ENCODE assay signal across 1 cellular context in the genomic region with DNA sequence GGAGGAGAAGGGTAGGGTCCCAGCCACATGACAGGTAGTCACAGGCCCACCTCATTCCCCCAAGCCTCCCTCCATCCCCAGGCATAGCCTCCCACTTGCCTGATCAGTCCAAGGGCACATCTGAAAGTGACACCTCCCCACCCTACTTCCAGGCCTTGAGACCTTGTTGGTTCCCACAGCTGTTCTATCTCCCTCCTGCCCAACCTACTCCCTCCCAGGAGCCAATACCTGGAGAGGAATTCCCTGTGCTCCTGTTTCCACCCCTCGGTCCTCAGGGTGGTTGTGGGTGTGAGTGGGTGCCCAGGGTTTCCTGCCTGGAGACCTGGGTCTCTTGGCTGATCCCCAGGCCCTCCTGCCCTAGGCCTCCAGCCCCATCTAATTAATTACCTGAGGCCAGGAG.
TF ChIP-seq lines count a peak whose summit lies in the region.

No MANE protein-coding gene starts in this region.

TF ChIP-seq in K562, 482 proteins besides CTCF, POLR2A, EP300 and RAD21:
- TF ChIP-seq CREBBP (IDR thresholded peaks at IDR 0.05; ENCODE audit: low read depth, low read length): no peak
- TF ChIP-seq, protein P1, sequence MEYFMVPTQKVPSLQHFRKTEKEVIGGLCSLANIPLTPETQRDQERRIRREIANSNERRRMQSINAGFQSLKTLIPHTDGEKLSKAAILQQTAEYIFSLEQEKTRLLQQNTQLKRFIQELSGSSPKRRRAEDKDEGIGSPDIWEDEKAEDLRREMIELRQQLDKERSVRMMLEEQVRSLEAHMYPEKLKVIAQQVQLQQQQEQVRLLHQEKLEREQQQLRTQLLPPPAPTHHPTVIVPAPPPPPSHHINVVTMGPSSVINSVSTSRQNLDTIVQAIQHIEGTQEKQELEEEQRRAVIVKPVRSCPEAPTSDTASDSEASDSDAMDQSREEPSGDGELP (CRISPR knock-in tag; IDR thresholded peaks at IDR 0.05; ENCODE audit: borderline replicate concordance): 0 out of 2 replicates have a peak, but pooled peaks have one; percentile 3
- TF ChIP-seq, protein P2, sequence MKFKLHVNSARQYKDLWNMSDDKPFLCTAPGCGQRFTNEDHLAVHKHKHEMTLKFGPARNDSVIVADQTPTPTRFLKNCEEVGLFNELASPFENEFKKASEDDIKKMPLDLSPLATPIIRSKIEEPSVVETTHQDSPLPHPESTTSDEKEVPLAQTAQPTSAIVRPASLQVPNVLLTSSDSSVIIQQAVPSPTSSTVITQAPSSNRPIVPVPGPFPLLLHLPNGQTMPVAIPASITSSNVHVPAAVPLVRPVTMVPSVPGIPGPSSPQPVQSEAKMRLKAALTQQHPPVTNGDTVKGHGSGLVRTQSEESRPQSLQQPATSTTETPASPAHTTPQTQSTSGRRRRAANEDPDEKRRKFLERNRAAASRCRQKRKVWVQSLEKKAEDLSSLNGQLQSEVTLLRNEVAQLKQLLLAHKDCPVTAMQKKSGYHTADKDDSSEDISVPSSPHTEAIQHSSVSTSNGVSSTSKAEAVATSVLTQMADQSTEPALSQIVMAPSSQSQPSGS (CRISPR knock-in tag; IDR thresholded peaks at IDR 0.05): no peak
